9 cellular contexts compared by ENCODE assay signal in the genomic region with DNA sequence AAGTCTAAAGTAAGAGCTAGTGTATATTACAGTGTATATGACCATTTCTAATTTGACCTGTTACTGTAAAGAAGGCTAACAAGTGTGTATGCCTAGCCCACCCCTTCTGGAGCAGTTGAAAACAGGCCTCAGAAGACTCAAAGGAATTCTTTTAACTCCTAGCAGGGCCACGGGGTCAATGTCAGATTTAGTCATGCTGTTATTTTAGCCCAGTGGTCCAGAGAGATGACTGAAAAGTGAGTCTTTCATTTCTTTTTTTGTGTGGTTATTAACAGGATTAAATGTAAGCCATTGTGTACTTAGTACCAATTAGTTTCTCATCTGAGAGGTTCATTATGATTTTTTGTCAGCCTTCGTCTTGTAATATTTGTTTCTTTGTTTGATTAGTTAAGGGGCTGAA. TPM values are rescaled to one million over a fixed set of nuclear protein-coding genes. Genes with fewer than 3 reads are reported as not detected.
DNase-seq lines count a peak whose midpoint lies in the region; ATAC-seq and TF ChIP-seq lines count a peak whose summit lies in the region.
"Had no signal": no experiment of that assay in that cellular context is flagged by ENCODE, and none has a peak within 500 bp of the region (broad histone marks: within the 10 kb centered on the region; RNA-seq: fewer than 3 reads in every experiment).

No MANE protein-coding gene starts in this region.

- ATAC-seq in DND-41 (ENCODE audit: insufficient read depth, low read depth), result no peak
- ATAC-seq in GM19463 (IDR thresholded peaks at IDR 0.05; ENCODE audit: unreplicated experiment), result peak; percentile 72
- no peak for ATAC-seq in HG02938 (IDR thresholded peaks at IDR 0.05; ENCODE audit: unreplicated experiment)
- no peak for ATAC-seq in HG03280 (IDR thresholded peaks at IDR 0.05; ENCODE audit: unreplicated experiment)

- H3K36me3 ChIP-seq in DND-41 (ENCODE audit: insufficient read depth, low read length), result peaks cover 14% of the 10 kb centered on the region; the same call in 1 of the 2 replicates
- H3K36me3 ChIP-seq in Karpas-422 (ENCODE audit: insufficient read depth, low read length), result peaks cover 29% of the 10 kb centered on the region

- no peak overlapping the region for H3K4me3 ChIP-seq in DND-41 (ENCODE audit: low read depth in 1 of 2, low read length in 2 of 2)
- peak overlapping the region; percentile 41 for H3K4me3 ChIP-seq in Karpas-422 (ENCODE audit: low read length)

- H2AFZ ChIP-seq in DND-41 (ENCODE audit: low read depth, low read length) (0 out of 2 replicates have a peak overlapping the region, but pooled peaks have one; percentile 10), Karpas-422 (ENCODE audit: low read length) (no peak overlapping the region)

- H3K79me2 ChIP-seq in DND-41 (ENCODE audit: insufficient read depth, low read length), result peaks cover 63% of the 10 kb centered on the region
- peaks cover 98% of the 10 kb centered on the region for H3K79me2 ChIP-seq in Karpas-422 (ENCODE audit: low read length)

- H3K27me3 ChIP-seq in DND-41 (ENCODE audit: insufficient read depth, low read length, poor library complexity), result no peaks in the 10 kb centered on the region
- no peaks in the 10 kb centered on the region for H3K27me3 ChIP-seq in Karpas-422 (ENCODE audit: low read length)

- H3K27ac ChIP-seq in DND-41 (ENCODE audit: low read length) (peak overlapping the region; percentile 77), Karpas-422 (ENCODE audit: low read length) (peak overlapping the region; percentile 94)

- H3K4me2 ChIP-seq in DND-41 (ENCODE audit: insufficient read depth, low read length) (peak overlapping the region; percentile 51; the same call in 1 of the 2 replicates), Karpas-422 (ENCODE audit: low read depth, low read length, poor library complexity, severe bottlenecking) (peak overlapping the region; percentile 79)

- H3K4me1 ChIP-seq in DND-41 (ENCODE audit: insufficient read depth, low read length), result peaks cover 46% of the 10 kb centered on the region
- H3K4me1 ChIP-seq in Karpas-422 (ENCODE audit: low read length), result peaks cover 96% of the 10 kb centered on the region

- H3K9ac ChIP-seq in DND-41 (ENCODE audit: low read depth, low read length), result peak overlapping the region; percentile 3; the same call in 1 of the 2 replicates
- peak overlapping the region; percentile 52 for H3K9ac ChIP-seq in Karpas-422 (ENCODE audit: low read length)

- no peaks in the 10 kb centered on the region for H3K9me3 ChIP-seq in DND-41 (ENCODE audit: insufficient read depth, low read length, severe bottlenecking)
- H3K9me3 ChIP-seq in Karpas-422 (ENCODE audit: low read length), result no peaks in the 10 kb centered on the region

- no peak for DNase-seq in DND-41
- DNase-seq in Karpas-422, result peak; percentile 76
- peak; percentile 73 for DNase-seq in foreskin melanocyte
- DNase-seq in NCI-H1105 treated with DMSO at 0.1 percent for 48 hours (lab: John Stamatoyannopoulos, UW), result no peak
- DNase-seq in NCI-H446 treated with DMSO at 0.1 percent for 48 hours (lab: John Stamatoyannopoulos, UW), result no peak
- DNase-seq: SW 1271 had no signal

- H3K9me2 ChIP-seq in Karpas-422 (replicated peaks; ENCODE audit: insufficient read depth, low read length), result no peaks in the 10 kb centered on the region

- H4K20me1 ChIP-seq in DND-41 (ENCODE audit: insufficient read depth, low read length) (no peaks in the 10 kb centered on the region), Karpas-422 (ENCODE audit: insufficient read depth, low read depth, low read length) (no peaks in the 10 kb centered on the region)

- TF ChIP-seq CTCF in DND-41 (IDR thresholded peaks at IDR 0.05; ENCODE audit: borderline replicate concordance, extremely low read depth, low read length, poor library complexity, severe bottlenecking), result no peak

RNA-seq across cellular contexts. Expression of a gene that starts 24.4 kb away (rescaled TPM):
- 58.4 and 85.1 TPM in 2 replicates for total RNA-seq in Karpas-422 (2014; rRNA removed; shearing (Covaris generic); ENCODE audit: low replicate concordance)

Comparison
In these comparisons a context has a peak if more than half of its experiments do, and no peak if none do; other contexts are left out.
1. DNase-seq: peak in Karpas-422 (single experiment) and foreskin melanocyte (single experiment); none in DND-41 (single experiment), NCI-H1105 treated with DMSO at 0.1 percent for 48 hours (single experiment) and NCI-H446 treated with DMSO at 0.1 percent for 48 hours (single experiment).